Comparison of ENCODE assay signal across 12 cellular contexts in genomic region chr1:33130297-33130696, GRCh38.
A peak's percentile ranks its signal among the peaks of the same experiment; 100 is the strongest.
DNase-seq lines count a peak whose midpoint lies in the region; ATAC-seq lines count a peak whose summit lies in the region.
"Had no signal": no experiment of that assay in that cellular context is flagged by ENCODE, and none has a peak within 500 bp of the region (broad histone marks: within the 10 kb centered on the region; RNA-seq: fewer than 3 reads in every experiment).

No MANE protein-coding gene starts in this region.

- DNase-seq in activated CD4-positive, alpha-beta T cell treated with anti-CD3 and anti-CD28 coated beads, Interleukin-2, amount 50 U/mL, for 48 hours = peak; percentile 32 to 49
- no peak for DNase-seq in activated CD4-positive, alpha-beta T cell treated with anti-CD3 and anti-CD28 coated beads for 4 hours
- peak; percentile 86 for DNase-seq in RKO (ENCODE audit: low spot score)
- no peak for DNase-seq in effector memory CD4-positive, alpha-beta T cell
- peak; percentile 39 for DNase-seq in stimulated activated CD4-positive, alpha-beta T cell treated with anti-CD3 and anti-CD28 coated beads, Interleukin-4, amount 100 ng/mL, for 24 hours
- no peak for DNase-seq in AG20443 (ENCODE audit: low spot score)
- DNase-seq: dermis blood vessel endothelial cell, GOT3, NCI-H1417 treated with DMSO at 0.1 percent for 48 hours, SHP77 treated with DMSO at 0.1 percent for 48 hours had no signal

- H3K9me3 ChIP-seq in effector memory CD4-positive, alpha-beta T cell (ENCODE audit: control insufficient read depth, low read length) = no peaks in the 10 kb centered on the region

- no peak for ATAC-seq in GM21576 (IDR thresholded peaks at IDR 0.05; ENCODE audit: unreplicated experiment)
- no peak for ATAC-seq in HG02870 (IDR thresholded peaks at IDR 0.05; ENCODE audit: unreplicated experiment)

- H3K4me1 ChIP-seq in effector memory CD4-positive, alpha-beta T cell (ENCODE audit: control insufficient read depth, insufficient read depth, low read length, poor library complexity, severe bottlenecking) = peaks cover 25% of the 10 kb centered on the region

- H3K4me3 ChIP-seq in effector memory CD4-positive, alpha-beta T cell (ENCODE audit: insufficient read depth, low read depth, low read length, poor library complexity, severe bottlenecking) = no peak overlapping the region

- no peaks in the 10 kb centered on the region for H3K36me3 ChIP-seq in effector memory CD4-positive, alpha-beta T cell (ENCODE audit: control insufficient read depth, insufficient read depth, low read length)

- H3K27ac ChIP-seq in effector memory CD4-positive, alpha-beta T cell (ENCODE audit: insufficient read depth, low read length, poor library complexity, severe bottlenecking) = peak overlapping the region; percentile 6

- H3K27me3 ChIP-seq in effector memory CD4-positive, alpha-beta T cell (replicated peaks; ENCODE audit: control insufficient read depth, insufficient read depth, low read length, poor library complexity, severe bottlenecking) = no peaks in the 10 kb centered on the region

Comparison
In these comparisons a context has a peak if more than half of its experiments do, and no peak if none do; other contexts are left out.
1. DNase-seq: peak in activated CD4-positive, alpha-beta T cell treated with anti-CD3 and anti-CD28 coated beads, Interleukin-2, amount 50 U/mL, for 48 hours (2 of 2), RKO (single experiment) and stimulated activated CD4-positive, alpha-beta T cell treated with anti-CD3 and anti-CD28 coated beads, Interleukin-4, amount 100 ng/mL, for 24 hours (single experiment); none in activated CD4-positive, alpha-beta T cell treated with anti-CD3 and anti-CD28 coated beads for 4 hours (0 of 2), effector memory CD4-positive, alpha-beta T cell (0 of 3) and AG20443 (single experiment).